In genomic region chrX:110853610-110854009, GRCh38 we compare ENCODE assay signal across 8 cellular contexts. TPM values are rescaled to one million over a fixed set of nuclear protein-coding genes. Genes with fewer than 3 reads are reported as not detected.
DNase-seq lines count a peak whose midpoint lies in the region; ATAC-seq and TF ChIP-seq lines count a peak whose summit lies in the region.

No MANE protein-coding gene starts in this region.

- no peak overlapping the region for H3K4ac ChIP-seq in neuronal stem cell (ENCODE audit: low read length)

- no peak overlapping the region for H4K91ac ChIP-seq in neuronal stem cell (ENCODE audit: low read depth, low read length, poor library complexity)

- H3K27ac ChIP-seq in C4-2B (no peak overlapping the region), neuronal stem cell (replicated peaks; ENCODE audit: low read length) (no peak overlapping the region)

- CTCF ChIA-PET in HEK293T (lab: Yijun Ruan, JAX), result interaction anchor here (1.1 to 1.6 kb wide), 3 partner anchors 245 to 401 kb away, joined by 3 to 5 read pairs (median 4); no protein-coding TSS in a partner anchor

- H3K23ac ChIP-seq in neuronal stem cell (ENCODE audit: low read depth, low read length, poor library complexity), result no peak overlapping the region

- no peak overlapping the region for H2AFZ ChIP-seq in neuronal stem cell (ENCODE audit: low read length)

- H2BK15ac ChIP-seq in neuronal stem cell (ENCODE audit: low read length), result no peak overlapping the region

- no CpG with 5 or more reads among the region's 7 CpGs for WGBS in neuronal stem cell (ENCODE audit: extremely low coverage in 2 of 2, insufficient read length in 2 of 2, insufficient replicate concordance in 1 of 2), 2 donors

- H3K9ac ChIP-seq in neuronal stem cell (ENCODE audit: low read depth, low read length, poor library complexity), result no peak overlapping the region

- H2BK12ac ChIP-seq in neuronal stem cell (ENCODE audit: low read length), result no peak overlapping the region

- H2BK120ac ChIP-seq in neuronal stem cell (ENCODE audit: low read depth, low read length), result no peak overlapping the region

- H2AK5ac ChIP-seq in neuronal stem cell (ENCODE audit: low read depth, low read length), result no peak overlapping the region

- H4K8ac ChIP-seq in neuronal stem cell (ENCODE audit: low read depth, low read length), result no peak overlapping the region

- POLR2A ChIA-PET in HEK293T (lab: Yijun Ruan, JAX), result no interaction called here

- no peaks in the 10 kb centered on the region for H3K36me3 ChIP-seq in neuronal stem cell (replicated peaks in 1 of 2; ENCODE audit: control insufficient read depth in 2 of 2, insufficient read depth in 2 of 2, low read length in 2 of 2)

- DNase-seq in HEK293T (ENCODE audit: extremely low spot score) (peak; percentile 43), NCI-H748 (lab: John Stamatoyannopoulos, UW; ENCODE audit: unreplicated experiment) (peak; percentile 79), fibroblast of mammary gland (ENCODE audit: low read depth) (peak; percentile 32), stromal cell of bone marrow (ENCODE audit: low read depth) (peak; percentile 7), neuronal stem cell (ENCODE audit: low spot score) (no peak), foreskin melanocyte (no peak)

- no peak overlapping the region for H3K4me2 ChIP-seq in neuronal stem cell (ENCODE audit: insufficient read depth, low read length, poor library complexity, severe bottlenecking)

- no peaks in the 10 kb centered on the region for H3K79me1 ChIP-seq in neuronal stem cell (ENCODE audit: low read depth, low read length)

- no peak overlapping the region for H3K14ac ChIP-seq in neuronal stem cell (ENCODE audit: low read length)

- H3K4me1 ChIP-seq in neuronal stem cell (ENCODE audit: control insufficient read depth in 2 of 2, insufficient read depth in 1 of 2, low read depth in 1 of 2, low read length in 2 of 2), result no peaks in the 10 kb centered on the region

- no peak overlapping the region for H3K18ac ChIP-seq in neuronal stem cell (ENCODE audit: low read length)

- H3K27me3 ChIP-seq in neuronal stem cell (ENCODE audit: control insufficient read depth in 3 of 3, insufficient read depth in 3 of 3, low read depth in 1 of 3, low read length in 3 of 3), result no peaks in the 10 kb centered on the region

- H3K4me3 ChIP-seq in fibroblast of mammary gland (ENCODE audit: control insufficient read depth, low read depth, low read length) (no peak overlapping the region), neuronal stem cell (ENCODE audit: low read length in 2 of 2) (no peak overlapping the region)

- TF ChIP-seq CTCF in C4-2B (conservative IDR thresholded peaks at IDR 0.05), result peak; percentile 45
- TF ChIP-seq CTCF in fibroblast of mammary gland (conservative IDR thresholded peaks at IDR 0.05; ENCODE audit: control insufficient read depth, insufficient read depth, low read depth, low read length), result peak; percentile 36

- no peak overlapping the region for H2BK5ac ChIP-seq in neuronal stem cell (ENCODE audit: low read length)

- H3K9me3 ChIP-seq in neuronal stem cell (replicated peaks in 1 of 2; ENCODE audit: control insufficient read depth in 2 of 2, insufficient read depth in 1 of 2, low read depth in 1 of 2, low read length in 2 of 2), result no peaks in the 10 kb centered on the region

- no peak for ATAC-seq in GM19397 (IDR thresholded peaks at IDR 0.05; ENCODE audit: unreplicated experiment)

TF ChIP-seq in HEK293T, 16 proteins besides CTCF, POLR2A, EP300 and RAD21:
- TF ChIP-seq HDGF (IDR thresholded peaks at IDR 0.05; ENCODE audit: borderline replicate concordance) (no peak), ARNT (IDR thresholded peaks at IDR 0.05) (no peak), BHLHE40 (IDR thresholded peaks at IDR 0.05; ENCODE audit: borderline replicate concordance) (no peak), L3MBTL2 (conservative IDR thresholded peaks at IDR 0.05) (no peak), FOXM1 (IDR thresholded peaks at IDR 0.05; ENCODE audit: borderline replicate concordance) (no peak), PKNOX1 (IDR thresholded peaks at IDR 0.05) (no peak), TARDBP (IDR thresholded peaks at IDR 0.05) (no peak), SP1 (IDR thresholded peaks at IDR 0.05) (no peak), LEF1 (IDR thresholded peaks at IDR 0.05; ENCODE audit: borderline replicate concordance) (no peak), ELF4 (IDR thresholded peaks at IDR 0.05) (no peak), ZNF384 (IDR thresholded peaks at IDR 0.05) (no peak), FOXA1 (IDR thresholded peaks at IDR 0.05) (no peak), FOXK2 (IDR thresholded peaks at IDR 0.05) (no peak), SUZ12 (IDR thresholded peaks at IDR 0.05) (no peak), CTBP1 (IDR thresholded peaks at IDR 0.05; ENCODE audit: borderline replicate concordance) (no peak), NFRKB (IDR thresholded peaks at IDR 0.05) (no peak)
TF ChIP-seq in HEK293T: peak in this region for 0.

RNA-seq across cellular contexts. Expression of gene CHRDL1, which starts 58.0 kb away (rescaled TPM):
- polyA plus RNA-seq in neuronal stem cell (2013, experiment 1 of 2), result 11.2 TPM
- polyA plus RNA-seq in neuronal stem cell (2013, experiment 2 of 2), result 11.3 TPM

Comparison
In these comparisons a context has a peak if more than half of its experiments do, and no peak if none do; other contexts are left out.
1. DNase-seq: peak in HEK293T (single experiment), NCI-H748 (single experiment), fibroblast of mammary gland (single experiment) and stromal cell of bone marrow (single experiment); none in neuronal stem cell (single experiment) and foreskin melanocyte (single experiment).